Comparison of ENCODE assay signal across 8 cellular contexts in the genomic region with DNA sequence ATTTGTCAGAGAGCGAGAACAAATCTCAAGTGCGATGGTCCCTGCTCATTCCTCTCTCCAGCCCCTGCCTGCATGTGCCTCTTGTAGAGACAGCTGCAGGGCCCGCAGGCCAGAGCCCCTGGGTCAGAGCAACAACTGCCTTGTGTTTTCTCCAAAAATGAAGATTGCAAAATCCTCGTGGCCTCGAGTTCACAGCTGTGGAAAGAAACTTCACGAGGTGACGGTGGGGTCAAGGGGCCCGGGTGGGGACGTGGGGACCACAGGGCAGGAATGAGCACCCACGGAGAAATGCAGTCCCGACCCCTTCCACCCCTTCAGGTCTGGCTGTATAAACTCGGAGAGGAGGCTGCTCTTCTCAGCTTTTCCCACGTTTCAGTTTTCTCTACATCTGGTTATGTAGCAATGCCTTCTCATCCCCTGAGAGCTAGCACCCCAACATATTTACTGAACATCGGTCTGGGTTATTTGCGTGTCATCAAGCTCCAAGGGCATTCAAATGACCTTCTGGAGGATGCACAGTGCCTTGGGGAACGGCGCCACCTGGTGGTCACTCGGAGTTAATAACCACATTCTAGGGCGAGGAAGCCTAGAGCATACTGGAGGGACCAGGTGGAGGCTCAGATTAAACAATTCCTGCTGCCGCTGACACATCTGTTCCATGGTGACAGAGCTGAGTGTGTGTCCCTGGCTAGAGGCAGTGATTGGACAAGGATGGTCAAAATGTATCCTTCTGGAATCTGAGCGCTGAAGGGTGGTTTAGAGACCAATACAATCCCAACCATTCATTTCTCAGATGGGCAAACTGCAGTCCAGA.
DNase-seq lines count a peak whose midpoint lies in the region.

No MANE protein-coding gene starts in this region.

- CTCF ChIA-PET in activated naive CD4-positive, alpha-beta T cell treated with anti-CD3 and anti-CD28 coated beads, Interleukin-2, amount 10 ng/mL, durations not matched to agents 7 days and 5 days (lab: Charles Lee) = interaction anchor here (0.5 to 6.3 kb wide), 25 partner anchors 9 to 500 kb away, joined by 3 to 109 read pairs (median 3); no protein-coding TSS in a partner anchor

- no peaks in the 10 kb centered on the region for H3K9me3 Mint-ChIP-seq in activated naive CD4-positive, alpha-beta T cell treated with anti-CD3 and anti-CD28 coated beads, Interleukin-2, amount 10 ng/mL, durations not matched to agents 7 days and 5 days

- H3K27me3 Mint-ChIP-seq in activated naive CD4-positive, alpha-beta T cell treated with anti-CD3 and anti-CD28 coated beads, Interleukin-2, amount 10 ng/mL, durations not matched to agents 7 days and 5 days = peaks cover 4% of the 10 kb centered on the region

- no peak overlapping the region for H3K27ac Mint-ChIP-seq in activated naive CD4-positive, alpha-beta T cell treated with anti-CD3 and anti-CD28 coated beads, Interleukin-2, amount 10 ng/mL, durations not matched to agents 7 days and 5 days

- no peaks in the 10 kb centered on the region for H3K36me3 Mint-ChIP-seq in activated naive CD4-positive, alpha-beta T cell treated with anti-CD3 and anti-CD28 coated beads, Interleukin-2, amount 10 ng/mL, durations not matched to agents 7 days and 5 days

- peak; percentile 87 for DNase-seq in GM03348 (ENCODE audit: low spot score)
- peak; percentile 44 for DNase-seq in H4 (ENCODE audit: low spot score)
- DNase-seq in LoVo (ENCODE audit: low spot score) = peak; percentile 59
- peak; percentile 84 for DNase-seq in SK-MEL-5 (ENCODE audit: low read depth, low spot score)
- peak; percentile 75 for DNase-seq in activated naive CD4-positive, alpha-beta T cell treated with anti-CD3 and anti-CD28 coated beads, Interleukin-2, amount 10 ng/mL, durations not matched to agents 7 days and 5 days
- peak; percentile 51 to 95 (median 88) for DNase-seq in head of caudate nucleus
- DNase-seq in pons (ENCODE audit: low spot score) = peak; percentile 72
- peak; percentile 79 for DNase-seq in ureter (ENCODE audit: low spot score)

- intact Hi-C loops in head of caudate nucleus (cut with DNase I) = loop anchor here (5.0 to 10.0 kb wide), 2 partner anchors 145 to 1122 kb away; no protein-coding TSS in a partner anchor

- in situ Hi-C loops in SK-MEL-5 (cut with HindIII; ENCODE audit: low pct_unique_long_range_greater_than_20kb, low sequenced_read_pairs) = no loop called here

- no peak overlapping the region for H3K4me3 Mint-ChIP-seq in activated naive CD4-positive, alpha-beta T cell treated with anti-CD3 and anti-CD28 coated beads, Interleukin-2, amount 10 ng/mL, durations not matched to agents 7 days and 5 days

- no peaks in the 10 kb centered on the region for H3K4me1 Mint-ChIP-seq in activated naive CD4-positive, alpha-beta T cell treated with anti-CD3 and anti-CD28 coated beads, Interleukin-2, amount 10 ng/mL, durations not matched to agents 7 days and 5 days

Comparison
In these comparisons a context has a peak if more than half of its experiments do, and no peak if none do; other contexts are left out.
1. Peak in every context shown above with its lines: DNase-seq.